ENCODE assay signal across 2 cellular contexts in the genomic region with DNA sequence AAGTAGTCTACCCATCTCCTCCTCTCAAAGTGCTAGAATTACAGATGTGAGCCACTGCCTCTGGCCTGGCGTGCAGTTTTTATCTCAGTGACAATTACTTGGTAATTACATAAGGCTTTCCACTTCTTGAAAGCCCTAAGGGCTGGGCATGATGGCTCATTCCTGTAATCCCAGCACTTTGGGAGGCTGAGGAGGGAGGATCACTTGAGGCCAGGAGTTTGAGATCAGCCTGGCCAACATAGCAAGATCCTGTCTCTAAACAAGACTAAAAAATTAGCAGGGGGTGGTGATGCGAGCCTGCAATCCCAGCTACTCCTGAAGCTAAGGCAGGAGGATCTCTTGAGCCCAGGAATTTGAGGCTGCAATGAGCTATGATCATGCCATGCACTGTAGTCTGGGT.
TF ChIP-seq lines count a peak whose summit lies in the region.

No MANE protein-coding gene starts in this region.

TF ChIP-seq in HEK293, 187 proteins besides CTCF, POLR2A, EP300 and RAD21 (continues in another document):
- TF ChIP-seq MZF1 (tag by site-specific recombination; IDR thresholded peaks at IDR 0.05; ENCODE audit: borderline replicate concordance) (peak; percentile 95), ZXDB (tag by site-specific recombination; IDR thresholded peaks at IDR 0.05) (0 out of 2 replicates have a peak, but pooled peaks have one; percentile 29), ZNF121 (tag by site-specific recombination; IDR thresholded peaks at IDR 0.05) (peak; percentile 99), ZNF362 (tag by site-specific recombination; IDR thresholded peaks at IDR 0.05) (0 out of 2 replicates have a peak, but pooled peaks have one; percentile 5), ZSCAN23 (tag by site-specific recombination; IDR thresholded peaks at IDR 0.05) (0 out of 2 replicates have a peak, but pooled peaks have one; percentile 26), ZNF214 (tag by site-specific recombination; IDR thresholded peaks at IDR 0.05; ENCODE audit: borderline replicate concordance) (no peak), ZSCAN16 (tag by site-specific recombination; IDR thresholded peaks at IDR 0.05) (no peak), OSR2 (tag by site-specific recombination; IDR thresholded peaks at IDR 0.05) (peak; percentile 50; the same call in 1 of the 2 replicates), ZNF266 (tag by site-specific recombination; IDR thresholded peaks at IDR 0.05; ENCODE audit: low read depth) (no peak), WT1 (tag by site-specific recombination; IDR thresholded peaks at IDR 0.05) (peak; percentile 61; the same call in 1 of the 2 replicates), SP7 (tag by site-specific recombination; IDR thresholded peaks at IDR 0.05) (peak; percentile 63), ZNF521 (tag by site-specific recombination; IDR thresholded peaks at IDR 0.05) (no peak)
- TF ChIP-seq, protein P1, sequence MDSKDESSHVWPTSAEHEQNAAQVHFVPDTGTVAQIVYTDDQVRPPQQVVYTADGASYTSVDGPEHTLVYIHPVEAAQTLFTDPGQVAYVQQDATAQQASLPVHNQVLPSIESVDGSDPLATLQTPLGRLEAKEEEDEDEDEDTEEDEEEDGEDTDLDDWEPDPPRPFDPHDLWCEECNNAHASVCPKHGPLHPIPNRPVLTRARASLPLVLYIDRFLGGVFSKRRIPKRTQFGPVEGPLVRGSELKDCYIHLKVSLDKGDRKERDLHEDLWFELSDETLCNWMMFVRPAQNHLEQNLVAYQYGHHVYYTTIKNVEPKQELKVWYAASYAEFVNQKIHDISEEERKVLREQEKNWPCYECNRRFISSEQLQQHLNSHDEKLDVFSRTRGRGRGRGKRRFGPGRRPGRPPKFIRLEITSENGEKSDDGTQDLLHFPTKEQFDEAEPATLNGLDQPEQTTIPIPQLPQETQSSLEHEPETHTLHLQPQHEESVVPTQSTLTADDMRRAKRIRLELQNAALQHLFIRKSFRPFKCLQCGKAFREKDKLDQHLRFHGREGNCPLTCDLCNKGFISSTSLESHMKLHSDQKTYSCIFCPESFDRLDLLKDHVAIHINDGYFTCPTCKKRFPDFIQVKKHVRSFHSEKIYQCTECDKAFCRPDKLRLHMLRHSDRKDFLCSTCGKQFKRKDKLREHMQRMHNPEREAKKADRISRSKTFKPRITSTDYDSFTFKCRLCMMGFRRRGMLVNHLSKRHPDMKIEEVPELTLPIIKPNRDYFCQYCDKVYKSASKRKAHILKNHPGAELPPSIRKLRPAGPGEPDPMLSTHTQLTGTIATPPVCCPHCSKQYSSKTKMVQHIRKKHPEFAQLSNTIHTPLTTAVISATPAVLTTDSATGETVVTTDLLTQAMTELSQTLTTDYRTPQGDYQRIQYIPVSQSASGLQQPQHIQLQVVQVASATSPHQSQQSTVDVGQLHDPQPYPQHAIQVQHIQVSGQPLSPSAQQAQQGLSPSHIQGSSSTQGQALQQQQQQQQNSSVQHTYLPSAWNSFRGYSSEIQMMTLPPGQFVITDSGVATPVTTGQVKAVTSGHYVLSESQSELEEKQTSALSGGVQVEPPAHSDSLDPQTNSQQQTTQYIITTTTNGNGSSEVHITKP (tag by site-specific recombination; IDR thresholded peaks at IDR 0.05), result peak; percentile 60
- TF ChIP-seq, protein P2, sequence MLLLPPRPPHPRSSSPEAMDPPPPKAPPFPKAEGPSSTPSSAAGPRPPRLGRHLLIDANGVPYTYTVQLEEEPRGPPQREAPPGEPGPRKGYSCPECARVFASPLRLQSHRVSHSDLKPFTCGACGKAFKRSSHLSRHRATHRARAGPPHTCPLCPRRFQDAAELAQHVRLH (tag by site-specific recombination; IDR thresholded peaks at IDR 0.05), result peak; percentile 81; the same call in 1 of the 2 replicates
- TF ChIP-seq, protein P3, sequence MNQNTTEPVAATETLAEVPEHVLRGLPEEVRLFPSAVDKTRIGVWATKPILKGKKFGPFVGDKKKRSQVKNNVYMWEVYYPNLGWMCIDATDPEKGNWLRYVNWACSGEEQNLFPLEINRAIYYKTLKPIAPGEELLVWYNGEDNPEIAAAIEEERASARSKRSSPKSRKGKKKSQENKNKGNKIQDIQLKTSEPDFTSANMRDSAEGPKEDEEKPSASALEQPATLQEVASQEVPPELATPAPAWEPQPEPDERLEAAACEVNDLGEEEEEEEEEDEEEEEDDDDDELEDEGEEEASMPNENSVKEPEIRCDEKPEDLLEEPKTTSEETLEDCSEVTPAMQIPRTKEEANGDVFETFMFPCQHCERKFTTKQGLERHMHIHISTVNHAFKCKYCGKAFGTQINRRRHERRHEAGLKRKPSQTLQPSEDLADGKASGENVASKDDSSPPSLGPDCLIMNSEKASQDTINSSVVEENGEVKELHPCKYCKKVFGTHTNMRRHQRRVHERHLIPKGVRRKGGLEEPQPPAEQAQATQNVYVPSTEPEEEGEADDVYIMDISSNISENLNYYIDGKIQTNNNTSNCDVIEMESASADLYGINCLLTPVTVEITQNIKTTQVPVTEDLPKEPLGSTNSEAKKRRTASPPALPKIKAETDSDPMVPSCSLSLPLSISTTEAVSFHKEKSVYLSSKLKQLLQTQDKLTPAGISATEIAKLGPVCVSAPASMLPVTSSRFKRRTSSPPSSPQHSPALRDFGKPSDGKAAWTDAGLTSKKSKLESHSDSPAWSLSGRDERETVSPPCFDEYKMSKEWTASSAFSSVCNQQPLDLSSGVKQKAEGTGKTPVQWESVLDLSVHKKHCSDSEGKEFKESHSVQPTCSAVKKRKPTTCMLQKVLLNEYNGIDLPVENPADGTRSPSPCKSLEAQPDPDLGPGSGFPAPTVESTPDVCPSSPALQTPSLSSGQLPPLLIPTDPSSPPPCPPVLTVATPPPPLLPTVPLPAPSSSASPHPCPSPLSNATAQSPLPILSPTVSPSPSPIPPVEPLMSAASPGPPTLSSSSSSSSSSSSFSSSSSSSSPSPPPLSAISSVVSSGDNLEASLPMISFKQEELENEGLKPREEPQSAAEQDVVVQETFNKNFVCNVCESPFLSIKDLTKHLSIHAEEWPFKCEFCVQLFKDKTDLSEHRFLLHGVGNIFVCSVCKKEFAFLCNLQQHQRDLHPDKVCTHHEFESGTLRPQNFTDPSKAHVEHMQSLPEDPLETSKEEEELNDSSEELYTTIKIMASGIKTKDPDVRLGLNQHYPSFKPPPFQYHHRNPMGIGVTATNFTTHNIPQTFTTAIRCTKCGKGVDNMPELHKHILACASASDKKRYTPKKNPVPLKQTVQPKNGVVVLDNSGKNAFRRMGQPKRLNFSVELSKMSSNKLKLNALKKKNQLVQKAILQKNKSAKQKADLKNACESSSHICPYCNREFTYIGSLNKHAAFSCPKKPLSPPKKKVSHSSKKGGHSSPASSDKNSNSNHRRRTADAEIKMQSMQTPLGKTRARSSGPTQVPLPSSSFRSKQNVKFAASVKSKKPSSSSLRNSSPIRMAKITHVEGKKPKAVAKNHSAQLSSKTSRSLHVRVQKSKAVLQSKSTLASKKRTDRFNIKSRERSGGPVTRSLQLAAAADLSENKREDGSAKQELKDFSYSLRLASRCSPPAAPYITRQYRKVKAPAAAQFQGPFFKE (tag by site-specific recombination; IDR thresholded peaks at IDR 0.05; ENCODE audit: borderline replicate concordance), result no peak

TF ChIP-seq in GM12878, 131 proteins besides CTCF, POLR2A, EP300 and RAD21:
- TF ChIP-seq ZNF384 (IDR thresholded peaks at IDR 0.05; ENCODE audit: borderline replicate concordance, low read depth, low read length) (0 out of 2 replicates have a peak, but pooled peaks have one; percentile 1), ZNF622 (IDR thresholded peaks at IDR 0.05) (no peak)
